Comparison of ENCODE assay signal across 23 cellular contexts in genomic region chr7:564176-564890, GRCh38. TPM values are rescaled to one million over a fixed set of nuclear protein-coding genes. Genes with fewer than 3 reads are reported as not detected.
DNase-seq lines count a peak whose midpoint lies in the region; ATAC-seq, FAIRE-seq and TF ChIP-seq lines count a peak whose summit lies in the region.
"Had no signal": no experiment of that assay in that cellular context is flagged by ENCODE, and none has a peak within 500 bp of the region (broad histone marks: within the 10 kb centered on the region; RNA-seq: fewer than 3 reads in every experiment).

No MANE protein-coding gene starts in this region.

- CTCF ChIA-PET in WTC11 (lab: Charles Lee): no interaction called here
- CTCF ChIA-PET in H1 (lab: Charles Lee; ENCODE audit: partially characterized antibody): no interaction called here

- no peak for DNase-seq in WTC11 (ENCODE audit: low spot score)
- DNase-seq in H1 (ENCODE audit: low read depth in 1 of 2, low spot score in 2 of 2): no peak
- DNase-seq in thoracic aorta (ENCODE audit: low spot score): no peak
- DNase-seq in activated effector memory CD4-positive, alpha-beta T cell treated with anti-CD3 and anti-CD28 coated beads, Interleukin-2, amount 50 U/mL, for 16 hours: no peak
- DNase-seq in NCI-H2029 treated with DMSO at 0.1 percent for 48 hours (lab: John Stamatoyannopoulos, UW): no peak
- DNase-seq in KBM-7: no peak
- DNase-seq: BE2C; Calu3; DMS153; Karpas-422; NCI-H1092 treated with DMSO at 0.1 percent for 48 hours; NCI-H1436 treated with DMSO at 0.1 percent for 48 hours; NCI-H187 treated with DMSO at 0.1 percent for 48 hours; NCI-H2107; NCI-H446; NCI-H524 treated with DMSO at 0.1 percent for 48 hours; NCI-H774; NK-92 treated with Interleukin-12 subunit alpha and Interleukin-12 subunit beta, amount 100 ng/mL, for 24 hours; PC-3 had no signal

- H4K5ac ChIP-seq in H1 (ENCODE audit: insufficient read length, low read depth, low read length): no peak overlapping the region

- no peak overlapping the region for H3K14ac ChIP-seq in H1 (ENCODE audit: insufficient read length)

- 89% methylated on average over 27 of the region's 27 CpGs; no CpG with 5 or more reads in 1 of the 2 experiments for WGBS in H1 (ENCODE audit: extremely low coverage in 1 of 2, insufficient coverage in 1 of 2, insufficient read length in 1 of 2, insufficient replicate concordance in 2 of 2, low coverage in 1 of 2, low lambda C conversion rate in 2 of 2, missing lambda C conversion rate in 1 of 2), 2 experiments

- H2BK20ac ChIP-seq in H1 (ENCODE audit: low read length): no peak overlapping the region

- H3K36me3 Mint-ChIP-seq in WTC11 (no peaks in the 10 kb centered on the region), nephron (ENCODE audit: low read depth) (no peaks in the 10 kb centered on the region)

- H3K4me1 Mint-ChIP-seq in WTC11: no peaks in the 10 kb centered on the region
- H3K4me1 Mint-ChIP-seq in nephron: peaks cover 46% of the 10 kb centered on the region

- H3K4me2 ChIP-seq in H1 (ENCODE audit: insufficient read depth in 1 of 2, low read depth in 2 of 2, low read length in 2 of 2): no peak overlapping the region

- in situ Hi-C loops in KBM-7 (cut with MboI; ENCODE audit: low pct_unique_long_range_greater_than_20kb, low sequenced_read_pairs): no loop called here

- POLR2A ChIA-PET in WTC11 (lab: Charles Lee): no interaction called here
- POLR2A ChIA-PET in H1 (lab: Charles Lee; ENCODE audit: partially characterized antibody): no interaction called here

- H3K4me1 ChIP-seq in H1 (replicated peaks in 1 of 4; ENCODE audit: control insufficient read depth in 3 of 4, insufficient read depth in 4 of 4, low read length in 3 of 4) (peaks cover 0 to 4% (median under 1%) of the 10 kb centered on the region in 4 experiments; a peak in 1 of 7 replicates), thoracic aorta (ENCODE audit: control insufficient read depth in 1 of 2, low read depth in 2 of 2) (peaks cover 15 to 30% of the 10 kb centered on the region in 2 donors)
- H3K4me1 ChIP-seq: BE2C, SJSA1 had no signal

- H3K4ac ChIP-seq in H1 (replicated peaks; ENCODE audit: insufficient read length, low read depth, low read length): no peak overlapping the region

- H3K56ac ChIP-seq in H1 (replicated peaks; ENCODE audit: insufficient read length, low read depth, low read length): no peak overlapping the region

- peaks cover 10% of the 10 kb centered on the region; the same call in 1 of the 2 replicates for H3K23me2 ChIP-seq in H1 (ENCODE audit: low read depth, low read length)

- H4K20me1 ChIP-seq in H1 (replicated peaks in 1 of 2; ENCODE audit: control insufficient read depth in 1 of 2, insufficient read depth in 2 of 2, low read length in 2 of 2): peaks cover 3 to 12% of the 10 kb centered on the region in 2 experiments

- H3K27me3 ChIP-seq in H1 (replicated peaks in 1 of 4; ENCODE audit: control insufficient read depth in 3 of 4, extremely low read depth in 1 of 4, insufficient read depth in 3 of 4, low read length in 3 of 4): no peaks in the 10 kb centered on the region
- H3K27me3 ChIP-seq in thoracic aorta (replicated peaks; ENCODE audit: insufficient read depth): no peaks in the 10 kb centered on the region
- H3K27me3 ChIP-seq: BE2C, SJSA1 had no signal

- H3K4me3 Mint-ChIP-seq in WTC11: no peak overlapping the region
- H3K4me3 Mint-ChIP-seq in nephron: no peak overlapping the region

- H3K23ac ChIP-seq in H1 (ENCODE audit: insufficient read length): no peak overlapping the region

- H4K91ac ChIP-seq in H1 (replicated peaks; ENCODE audit: insufficient read length, low read length): no peak overlapping the region

- no peak overlapping the region for H3K9ac ChIP-seq in H1 (replicated peaks in 1 of 4; ENCODE audit: extremely low read depth in 1 of 4, low read depth in 3 of 4, low read length in 3 of 4)

- no peak overlapping the region for H2BK15ac ChIP-seq in H1 (ENCODE audit: low read length)

- H3K9me3 Mint-ChIP-seq in WTC11 (no peaks in the 10 kb centered on the region), nephron (no peaks in the 10 kb centered on the region)

- no peak overlapping the region for H2BK5ac ChIP-seq in H1 (ENCODE audit: low read depth, low read length)

- no peak overlapping the region for H2AK5ac ChIP-seq in H1 (ENCODE audit: low read depth, low read length)

- no peak for TF ChIP-seq POLR2A in H1 (IDR thresholded peaks at IDR 0.05; ENCODE audit: control extremely low read depth in 1 of 2, low read depth in 2 of 2, low read length in 2 of 2)

- H3K4me3 ChIP-seq in H1 (ENCODE audit: extremely low read depth in 1 of 4, insufficient read depth in 2 of 4, low read depth in 3 of 4, low read length in 4 of 4): no peak overlapping the region
- H3K4me3 ChIP-seq in thoracic aorta: no peak overlapping the region
- H3K4me3 ChIP-seq: SJSA1 had no signal

- H4K8ac ChIP-seq in H1 (ENCODE audit: extremely low read depth, insufficient read depth, low read length): peak overlapping the region; percentile 43; the same call in 1 of the 2 replicates

- 0 out of 2 replicates have a peak, but pooled peaks cover 4% of the 10 kb centered on the region for H3K79me1 ChIP-seq in H1 (ENCODE audit: low read depth, low read length)

- no peak overlapping the region for H3K27ac ChIP-seq in H1 (ENCODE audit: low read depth, low read length)
- peak overlapping the region; percentile 52 to 56 for H3K27ac ChIP-seq in thoracic aorta
- H3K27ac ChIP-seq: SJSA1 had no signal

- no peak for TF ChIP-seq RAD21 in H1 (IDR thresholded peaks at IDR 0.05 in 1 of 2, conservative IDR thresholded peaks at IDR 0.05 in 1 of 2; ENCODE audit: low read depth in 2 of 2, low read length in 2 of 2)

- no peak for TF ChIP-seq EP300 in H1 (IDR thresholded peaks at IDR 0.05; ENCODE audit: borderline replicate concordance in 1 of 2, low read depth in 2 of 2, low read length in 2 of 2)

- H3K27ac Mint-ChIP-seq in WTC11 (peak overlapping the region; percentile 60; the same call in 1 of the 2 replicates), nephron (peak overlapping the region; percentile 62 to 77 (median 69))

- no peaks in the 10 kb centered on the region for H3K27me3 Mint-ChIP-seq in WTC11 (ENCODE audit: low read depth)
- no peaks in the 10 kb centered on the region for H3K27me3 Mint-ChIP-seq in nephron (ENCODE audit: low read depth)

- no peak for ATAC-seq in WTC11
- peak; percentile 29 for ATAC-seq in thoracic aorta (ENCODE audit: insufficient number of reproducible peaks, low FRiP score, low read depth)
- ATAC-seq: PC-3 had no signal

- H2AFZ ChIP-seq in H1 (ENCODE audit: low read length): no peak overlapping the region

- no peak for FAIRE-seq in H1 (lab: Jason Lieb, UNC)
- FAIRE-seq: GM19239, H54 had no signal

- no peak for TF ChIP-seq CTCF in WTC11 (IDR thresholded peaks at IDR 0.05)
- no peak for TF ChIP-seq CTCF in H1 (IDR thresholded peaks at IDR 0.05; ENCODE audit: control extremely low read depth in 1 of 3, insufficient read depth in 1 of 3, low read depth in 1 of 3, low read length in 3 of 3)
- no peak for TF ChIP-seq CTCF in nephron (IDR thresholded peaks at IDR 0.05; ENCODE audit: unreplicated experiment in 3 of 3)
- no peak for TF ChIP-seq CTCF in thoracic aorta (IDR thresholded peaks at IDR 0.05)

- no peak overlapping the region for H3K18ac ChIP-seq in H1 (ENCODE audit: extremely low read depth, low read length)

- H3K79me2 ChIP-seq in H1 (ENCODE audit: control insufficient read depth in 1 of 2, insufficient read depth in 2 of 2, low read length in 2 of 2): no peaks in the 10 kb centered on the region; a peak in 1 of 4 replicates

- no peak overlapping the region for H2BK120ac ChIP-seq in H1 (replicated peaks; ENCODE audit: low read depth, low read length)

- H3K36me3 ChIP-seq in H1 (ENCODE audit: control insufficient read depth in 2 of 4, insufficient read depth in 4 of 4, low read length in 3 of 4) (no peaks in the 10 kb centered on the region; a peak in 1 of 8 replicates), thoracic aorta (no peaks in the 10 kb centered on the region)
- H3K36me3 ChIP-seq: BE2C, SJSA1 had no signal

- H3K9me3 ChIP-seq in H1 (ENCODE audit: insufficient read depth in 2 of 2, low read depth in 1 of 2, low read length in 1 of 2): peaks cover 0 to 3% of the 10 kb centered on the region in 2 experiments; a peak in 1 of 4 replicates
- H3K9me3 ChIP-seq in thoracic aorta: no peaks in the 10 kb centered on the region
- H3K9me3 ChIP-seq: SJSA1 had no signal

- H2BK12ac ChIP-seq in H1 (ENCODE audit: low read depth, low read length): 0 out of 2 replicates have a peak overlapping the region, but pooled peaks have one; percentile 7

TF ChIP-seq in WTC11, 78 proteins besides CTCF, POLR2A, EP300 and RAD21 (continues in another document):
- TF ChIP-seq TEAD1 (CRISPR knock-in tag; IDR thresholded peaks at IDR 0.05): no peak
- no peak for TF ChIP-seq TEAD4 (CRISPR knock-in tag; IDR thresholded peaks at IDR 0.05)
- TF ChIP-seq NFATC4 (CRISPR knock-in tag; IDR thresholded peaks at IDR 0.05): no peak

TF ChIP-seq in H1, 55 proteins besides CTCF, POLR2A, EP300 and RAD21 (continues in another document):
- TF ChIP-seq TEAD4 (IDR thresholded peaks at IDR 0.05; ENCODE audit: low read depth, low read length): no peak
- no peak for TF ChIP-seq CEBPB (IDR thresholded peaks at IDR 0.05; ENCODE audit: low read depth, low read length)
- TF ChIP-seq EGR1 (IDR thresholded peaks at IDR 0.05; ENCODE audit: borderline replicate concordance, low read depth, low read length): no peak
- no peak for TF ChIP-seq CREB1 (IDR thresholded peaks at IDR 0.05)
- TF ChIP-seq BRCA1 (IDR thresholded peaks at IDR 0.05; ENCODE audit: low read depth, low read length): no peak
- no peak for TF ChIP-seq POLR2AphosphoS5 (IDR thresholded peaks at IDR 0.05; ENCODE audit: low read depth, low read length)
- TF ChIP-seq ATF3 (IDR thresholded peaks at IDR 0.05; ENCODE audit: insufficient read depth, low read depth, low read length): no peak
- TF ChIP-seq KDM5A (IDR thresholded peaks at IDR 0.05; ENCODE audit: low read length): no peak
- TF ChIP-seq SP4 (IDR thresholded peaks at IDR 0.05; ENCODE audit: low read length): no peak

RNA-seq across cellular contexts. Expression of gene PDGFA, which starts 44.7 kb away (rescaled TPM):
- 114 to 131 TPM (median 129 TPM) in 3 replicates for total RNA-seq in WTC11 (2021)
- 38.0 and 43.0 TPM in 2 replicates for total RNA-seq in H1 (2021; fragmentation: NEBNext Ultra II Directional; extraction: Animal tissue kit (Norgen Biotek cat#: 25700))
- 21.1 and 22.3 TPM in 2 replicates for polyA plus RNA-seq in H1 (2011; rRNA removed)
- 18.1 TPM for polyA plus RNA-seq in H1 (2011; cell fraction: cytosol; rRNA removed)
- polyA plus RNA-seq in H1 (2011; cell fraction: nucleus; rRNA removed): 42.6 TPM
- polyA plus RNA-seq in H1 (2012, experiment 1 of 2): 42.0 to 59.5 TPM (median 51.8 TPM) in 4 replicates
- 33.3 TPM for polyA plus RNA-seq in H1 (2012, experiment 2 of 2)
- polyA plus RNA-seq in H1 (2013, experiment 1 of 2): 34.8 TPM
- 38.8 TPM for polyA plus RNA-seq in H1 (2013, experiment 2 of 2)
- 46.5 and 53.1 TPM in 2 replicates for polyA minus RNA-seq in H1 (2011; rRNA and poly(A)+ RNA removed)
- 78.2 TPM for polyA minus RNA-seq in H1 (2011; cell fraction: cytosol; rRNA and poly(A)+ RNA removed)
- polyA minus RNA-seq in H1 (2011; cell fraction: nucleus; rRNA and poly(A)+ RNA removed): 31.0 TPM
- 100 to 1,000 TPM; 175 to 219 TPM for total RNA-seq in thoracic aorta
